1 cellular context compared by ENCODE assay signal in the genomic region with DNA sequence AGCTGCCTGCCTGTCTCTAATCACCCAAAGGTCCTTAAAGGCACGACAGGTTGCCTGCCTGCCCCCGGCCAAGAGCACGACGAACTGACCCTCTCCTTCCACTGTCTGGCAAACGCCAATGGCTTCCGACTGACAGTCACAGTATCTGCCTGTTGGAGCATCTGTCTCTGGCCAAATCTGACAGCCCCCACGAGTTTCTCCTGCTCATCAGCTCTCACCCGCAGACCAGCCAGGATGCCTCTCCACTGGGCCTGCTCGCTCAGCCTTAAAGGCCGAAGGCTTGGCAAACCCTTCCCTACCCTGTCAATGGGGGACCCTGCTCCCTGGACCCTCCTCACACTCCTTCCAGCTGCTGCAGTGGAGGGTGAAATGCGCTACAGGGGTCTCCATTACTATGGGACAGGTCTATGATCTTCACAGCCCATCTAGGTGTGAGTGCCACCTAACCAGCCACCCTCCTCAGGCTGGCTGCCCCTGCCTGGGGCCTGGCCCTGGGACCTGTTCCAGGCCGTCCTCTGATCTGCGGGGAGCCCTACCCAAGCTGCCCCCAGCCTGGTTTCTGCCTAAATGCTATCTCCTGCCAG.
A peak's percentile ranks its signal among the peaks of the same experiment; 100 is the strongest.
TF ChIP-seq lines count a peak whose summit lies in the region.

No MANE protein-coding gene starts in this region.

TF ChIP-seq in WTC11, 78 proteins besides CTCF, POLR2A, EP300 and RAD21 (continued from another document):
- TF ChIP-seq, protein P1, sequence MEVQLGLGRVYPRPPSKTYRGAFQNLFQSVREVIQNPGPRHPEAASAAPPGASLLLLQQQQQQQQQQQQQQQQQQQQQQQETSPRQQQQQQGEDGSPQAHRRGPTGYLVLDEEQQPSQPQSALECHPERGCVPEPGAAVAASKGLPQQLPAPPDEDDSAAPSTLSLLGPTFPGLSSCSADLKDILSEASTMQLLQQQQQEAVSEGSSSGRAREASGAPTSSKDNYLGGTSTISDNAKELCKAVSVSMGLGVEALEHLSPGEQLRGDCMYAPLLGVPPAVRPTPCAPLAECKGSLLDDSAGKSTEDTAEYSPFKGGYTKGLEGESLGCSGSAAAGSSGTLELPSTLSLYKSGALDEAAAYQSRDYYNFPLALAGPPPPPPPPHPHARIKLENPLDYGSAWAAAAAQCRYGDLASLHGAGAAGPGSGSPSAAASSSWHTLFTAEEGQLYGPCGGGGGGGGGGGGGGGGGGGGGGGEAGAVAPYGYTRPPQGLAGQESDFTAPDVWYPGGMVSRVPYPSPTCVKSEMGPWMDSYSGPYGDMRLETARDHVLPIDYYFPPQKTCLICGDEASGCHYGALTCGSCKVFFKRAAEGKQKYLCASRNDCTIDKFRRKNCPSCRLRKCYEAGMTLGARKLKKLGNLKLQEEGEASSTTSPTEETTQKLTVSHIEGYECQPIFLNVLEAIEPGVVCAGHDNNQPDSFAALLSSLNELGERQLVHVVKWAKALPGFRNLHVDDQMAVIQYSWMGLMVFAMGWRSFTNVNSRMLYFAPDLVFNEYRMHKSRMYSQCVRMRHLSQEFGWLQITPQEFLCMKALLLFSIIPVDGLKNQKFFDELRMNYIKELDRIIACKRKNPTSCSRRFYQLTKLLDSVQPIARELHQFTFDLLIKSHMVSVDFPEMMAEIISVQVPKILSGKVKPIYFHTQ (CRISPR knock-in tag; IDR thresholded peaks at IDR 0.05), result peak; percentile 86
- TF ChIP-seq ZNF416 (CRISPR knock-in tag; IDR thresholded peaks at IDR 0.05) (peak; percentile 89; the same call in 1 of the 2 replicates), NFATC4 (CRISPR knock-in tag; IDR thresholded peaks at IDR 0.05) (peak; percentile 87), TEAD1 (CRISPR knock-in tag; IDR thresholded peaks at IDR 0.05) (no peak)
- TF ChIP-seq, protein P2, sequence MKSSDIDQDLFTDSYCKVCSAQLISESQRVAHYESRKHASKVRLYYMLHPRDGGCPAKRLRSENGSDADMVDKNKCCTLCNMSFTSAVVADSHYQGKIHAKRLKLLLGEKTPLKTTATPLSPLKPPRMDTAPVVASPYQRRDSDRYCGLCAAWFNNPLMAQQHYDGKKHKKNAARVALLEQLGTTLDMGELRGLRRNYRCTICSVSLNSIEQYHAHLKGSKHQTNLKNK (CRISPR knock-in tag; IDR thresholded peaks at IDR 0.05), result peak; percentile 63
- TF ChIP-seq, protein P3, sequence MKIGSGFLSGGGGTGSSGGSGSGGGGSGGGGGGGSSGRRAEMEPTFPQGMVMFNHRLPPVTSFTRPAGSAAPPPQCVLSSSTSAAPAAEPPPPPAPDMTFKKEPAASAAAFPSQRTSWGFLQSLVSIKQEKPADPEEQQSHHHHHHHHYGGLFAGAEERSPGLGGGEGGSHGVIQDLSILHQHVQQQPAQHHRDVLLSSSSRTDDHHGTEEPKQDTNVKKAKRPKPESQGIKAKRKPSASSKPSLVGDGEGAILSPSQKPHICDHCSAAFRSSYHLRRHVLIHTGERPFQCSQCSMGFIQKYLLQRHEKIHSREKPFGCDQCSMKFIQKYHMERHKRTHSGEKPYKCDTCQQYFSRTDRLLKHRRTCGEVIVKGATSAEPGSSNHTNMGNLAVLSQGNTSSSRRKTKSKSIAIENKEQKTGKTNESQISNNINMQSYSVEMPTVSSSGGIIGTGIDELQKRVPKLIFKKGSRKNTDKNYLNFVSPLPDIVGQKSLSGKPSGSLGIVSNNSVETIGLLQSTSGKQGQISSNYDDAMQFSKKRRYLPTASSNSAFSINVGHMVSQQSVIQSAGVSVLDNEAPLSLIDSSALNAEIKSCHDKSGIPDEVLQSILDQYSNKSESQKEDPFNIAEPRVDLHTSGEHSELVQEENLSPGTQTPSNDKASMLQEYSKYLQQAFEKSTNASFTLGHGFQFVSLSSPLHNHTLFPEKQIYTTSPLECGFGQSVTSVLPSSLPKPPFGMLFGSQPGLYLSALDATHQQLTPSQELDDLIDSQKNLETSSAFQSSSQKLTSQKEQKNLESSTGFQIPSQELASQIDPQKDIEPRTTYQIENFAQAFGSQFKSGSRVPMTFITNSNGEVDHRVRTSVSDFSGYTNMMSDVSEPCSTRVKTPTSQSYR (CRISPR knock-in tag; IDR thresholded peaks at IDR 0.05), result no peak
